24 cellular contexts compared by ENCODE assay signal in genomic region chr16:31088459-31089183, GRCh38. TPM values are rescaled to one million over a fixed set of nuclear protein-coding genes. Genes with fewer than 3 reads are reported as not detected.
DNase-seq lines count a peak whose midpoint lies in the region; ATAC-seq, FAIRE-seq and TF ChIP-seq lines count a peak whose summit lies in the region.
"Had no signal": no experiment of that assay in that cellular context is flagged by ENCODE, and none has a peak within 500 bp of the region (broad histone marks: within the 10 kb centered on the region; RNA-seq: fewer than 3 reads in every experiment).

Gene PRSS53 (minus strand): TSS chr16:31088943. CDS start chr16:31088809, 134 bp downstream.

- no peaks in the 10 kb centered on the region for H3K27me3 Mint-ChIP-seq in activated T-helper 1 cell treated with anti-CD3 and anti-CD28 coated beads, Interleukin-12 subunit alpha, Interleukin-12 subunit beta, Interleukin-2, Interleukin-4 antibody, amounts not matched to agents 30 ng/mL and 10 ng/mL and 1 ng/mL, durations not matched to agents 14 hours and 24 hours and 36 hours (ENCODE audit: insufficient read depth)
- no peaks in the 10 kb centered on the region for H3K27me3 Mint-ChIP-seq in naive thymus-derived CD4-positive, alpha-beta T cell
- H3K27me3 Mint-ChIP-seq: CD4-positive, alpha-beta T cell had no signal

- TF ChIP-seq CTCF in K562 (IDR thresholded peaks at IDR 0.05 in 2 of 3, conservative IDR thresholded peaks at IDR 0.05 in 1 of 3; ENCODE audit: insufficient read depth in 2 of 3, low read depth in 1 of 3, low read length in 3 of 3) (no peak), spleen (IDR thresholded peaks at IDR 0.05 in 8 of 11, conservative IDR thresholded peaks at IDR 0.05 in 3 of 11) (no peak)

- H3K27me3 ChIP-seq in HUES6 (ENCODE audit: control insufficient read depth, insufficient read depth, low read length) (no peaks in the 10 kb centered on the region), K562 (ENCODE audit: control insufficient read depth in 2 of 2, insufficient read depth in 2 of 2, low read length in 2 of 2) (no peaks in the 10 kb centered on the region), spleen (replicated peaks in 1 of 7) (no peaks in the 10 kb centered on the region)
- no peaks in the 10 kb centered on the region for H3K27me3 ChIP-seq in naive thymus-derived CD4-positive, alpha-beta T cell (ENCODE audit: control insufficient read depth in 2 of 2, insufficient read depth in 2 of 2, low read length in 2 of 2)
- H3K27me3 ChIP-seq: tibial nerve had no signal

- in situ Hi-C loops in K562 (cut with MboI): no loop called here

- H3K4me3 ChIP-seq in HUES6 (ENCODE audit: low read depth, low read length) (no peak within 1 kb of the TSS), K562 (no peak within 1 kb of the TSS), spleen (no peak within 1 kb of the TSS)
- H3K4me3 ChIP-seq in naive thymus-derived CD4-positive, alpha-beta T cell (ENCODE audit: low read length): no peak within 1 kb of the TSS
- H3K4me3 ChIP-seq: tibial nerve had no signal

- H3K4me1 Mint-ChIP-seq in activated T-helper 1 cell treated with anti-CD3 and anti-CD28 coated beads, Interleukin-12 subunit alpha, Interleukin-12 subunit beta, Interleukin-2, Interleukin-4 antibody, amounts not matched to agents 30 ng/mL and 10 ng/mL and 1 ng/mL, durations not matched to agents 14 hours and 24 hours and 36 hours (ENCODE audit: low read depth): peaks cover 6% of the 10 kb centered on the region
- peaks cover 0 to 20% (median 8%) of the 10 kb centered on the region in 7 donors for H3K4me1 Mint-ChIP-seq in naive thymus-derived CD4-positive, alpha-beta T cell

- ATAC-seq in activated naive CD4-positive, alpha-beta T cell treated with anti-CD3 and anti-CD28 coated beads, Interleukin-2, amount 50 U/mL, for 72 hours: no peak
- ATAC-seq in K562 (no peak), HG03108 (IDR thresholded peaks at IDR 0.05; ENCODE audit: unreplicated experiment) (no peak)
- no peak for ATAC-seq in naive thymus-derived CD4-positive, alpha-beta T cell
- ATAC-seq: left cardiac atrium, natural killer cell had no signal

- no peak within 1 kb of the TSS for H2AFZ ChIP-seq in K562 (ENCODE audit: low read depth, low read length)
- H2AFZ ChIP-seq: parathyroid adenoma had no signal

- H3K79me2 ChIP-seq in K562 (ENCODE audit: control insufficient read depth, insufficient read depth, low read length): peaks cover 14% of the 10 kb centered on the region
- H3K79me2 ChIP-seq: parathyroid adenoma had no signal

- peaks cover 8% of the 10 kb centered on the region; the same call in 1 of the 2 replicates for H4K20me1 ChIP-seq in K562 (replicated peaks; ENCODE audit: control insufficient read depth, insufficient read depth, low read length)

- no peak for TF ChIP-seq EP300 in K562 (IDR thresholded peaks at IDR 0.05; ENCODE audit: low read length)

- no peak within 1 kb of the TSS for H3K4me3 Mint-ChIP-seq in activated T-helper 1 cell treated with anti-CD3 and anti-CD28 coated beads, Interleukin-12 subunit alpha, Interleukin-12 subunit beta, Interleukin-2, Interleukin-4 antibody, amounts not matched to agents 30 ng/mL and 10 ng/mL and 1 ng/mL, durations not matched to agents 14 hours and 24 hours and 36 hours
- no peak within 1 kb of the TSS for H3K4me3 Mint-ChIP-seq in naive thymus-derived CD4-positive, alpha-beta T cell
- H3K4me3 Mint-ChIP-seq: CD4-positive, alpha-beta T cell; natural killer cell had no signal

- H3K4me1 ChIP-seq in HUES6 (ENCODE audit: control insufficient read depth, insufficient read depth, low read length) (peaks cover 4% of the 10 kb centered on the region; the same call in 1 of the 2 replicates), K562 (replicated peaks in 1 of 2; ENCODE audit: control insufficient read depth in 2 of 2, insufficient read depth in 2 of 2, low read length in 2 of 2) (peaks cover 10 to 50% of the 10 kb centered on the region in 2 experiments; a peak in 3 of 5 replicates), spleen (peaks cover 5 to 18% (median 11%) of the 10 kb centered on the region in 6 donors)
- H3K4me1 ChIP-seq in naive thymus-derived CD4-positive, alpha-beta T cell (ENCODE audit: control insufficient read depth in 2 of 2, insufficient read depth in 2 of 2, low read length in 2 of 2): peaks cover 0 to 4% of the 10 kb centered on the region in 2 donors
- H3K4me1 ChIP-seq: parathyroid adenoma had no signal

- no peaks in the 10 kb centered on the region for H3K9me3 Mint-ChIP-seq in activated naive CD4-positive, alpha-beta T cell treated with anti-CD3 and anti-CD28 coated beads, Interleukin-2, amount 50 U/mL, for 72 hours
- H3K9me3 Mint-ChIP-seq in activated T-helper 1 cell treated with anti-CD3 and anti-CD28 coated beads, Interleukin-12 subunit alpha, Interleukin-12 subunit beta, Interleukin-2, Interleukin-4 antibody, amounts not matched to agents 30 ng/mL and 10 ng/mL and 1 ng/mL, durations not matched to agents 14 hours and 24 hours and 36 hours: no peaks in the 10 kb centered on the region
- H3K9me3 Mint-ChIP-seq in naive thymus-derived CD4-positive, alpha-beta T cell: no peaks in the 10 kb centered on the region
- H3K9me3 Mint-ChIP-seq: CD4-positive, alpha-beta T cell; natural killer cell had no signal

- H3K9me3 ChIP-seq in HUES6 (ENCODE audit: control insufficient read depth, insufficient read depth, low read depth, low read length) (no peaks in the 10 kb centered on the region), K562 (replicated peaks; ENCODE audit: control insufficient read depth, insufficient read depth, low read depth, low read length) (no peaks in the 10 kb centered on the region), spleen (no peaks in the 10 kb centered on the region)
- H3K9me3 ChIP-seq in naive thymus-derived CD4-positive, alpha-beta T cell (ENCODE audit: control insufficient read depth in 2 of 3, low read length in 3 of 3): no peaks in the 10 kb centered on the region
- H3K9me3 ChIP-seq: tibial nerve had no signal

- no peak for FAIRE-seq in K562 (lab: Jason Lieb, UNC)
- FAIRE-seq: astrocyte, RCC 7860 had no signal

- no peak for TF ChIP-seq RAD21 in K562 (CRISPR knock-in tag; conservative IDR thresholded peaks at IDR 0.05 in 1 of 2, IDR thresholded peaks at IDR 0.05 in 1 of 2)

- CTCF ChIA-PET in K562 (lab: Yijun Ruan, JAX; ENCODE audit: low intra/inter-chr PET ratio): no interaction called here
- CTCF ChIA-PET in naive thymus-derived CD4-positive, alpha-beta T cell (lab: Charles Lee): no interaction called here

- intact Hi-C loops in K562 (cut with micrococcal nuclease): no loop called here
- intact Hi-C loops in spleen (cut with DNase I; ENCODE audit: low total_unique reads): no loop called here
- intact Hi-C loops in activated T-helper 1 cell treated with anti-CD3 and anti-CD28 coated beads, Interleukin-12 subunit alpha, Interleukin-12 subunit beta, Interleukin-2, Interleukin-4 antibody, amounts not matched to agents 30 ng/mL and 10 ng/mL and 1 ng/mL, durations not matched to agents 14 hours and 24 hours and 36 hours (cut with micrococcal nuclease): no loop called here
- intact Hi-C loops in naive thymus-derived CD4-positive, alpha-beta T cell (cut with micrococcal nuclease): no loop called here

- H3K9me1 ChIP-seq in K562 (ENCODE audit: control insufficient read depth, insufficient read depth, low read length): peaks cover 3% of the 10 kb centered on the region

- peak within 1 kb of the TSS; percentile 27 to 84 for H3K27ac Mint-ChIP-seq in activated naive CD4-positive, alpha-beta T cell treated with anti-CD3 and anti-CD28 coated beads, Interleukin-2, amount 50 U/mL, for 72 hours
- H3K27ac Mint-ChIP-seq in activated T-helper 1 cell treated with anti-CD3 and anti-CD28 coated beads, Interleukin-12 subunit alpha, Interleukin-12 subunit beta, Interleukin-2, Interleukin-4 antibody, amounts not matched to agents 30 ng/mL and 10 ng/mL and 1 ng/mL, durations not matched to agents 14 hours and 24 hours and 36 hours: no peak within 1 kb of the TSS
- peak within 1 kb of the TSS in 3 of 9 donors; percentile 32 to 66 (median 65) for H3K27ac Mint-ChIP-seq in naive thymus-derived CD4-positive, alpha-beta T cell
- H3K27ac Mint-ChIP-seq: CD4-positive, alpha-beta T cell; natural killer cell had no signal

- no peak for DNase-seq in activated naive CD4-positive, alpha-beta T cell treated with anti-CD3 and anti-CD28 coated beads, Interleukin-2, amount 50 U/mL, for 72 hours (ENCODE audit: low spot score in 2 of 2)
- DNase-seq in activated naive CD4-positive, alpha-beta T cell treated with anti-CD3 and anti-CD28 coated beads, Interleukin-2, amount 50 U/mL, for 16 hours: no peak
- DNase-seq in K562 (ENCODE audit: extremely low read depth in 1 of 4, low spot score in 3 of 4) (no peak), spleen (peak; percentile 51)
- DNase-seq in activated T-helper 1 cell treated with anti-CD3 and anti-CD28 coated beads, Interleukin-12 subunit alpha, Interleukin-12 subunit beta, Interleukin-2, Interleukin-4 antibody, amounts not matched to agents 30 ng/mL and 10 ng/mL and 1 ng/mL, durations not matched to agents 14 hours and 24 hours and 36 hours (ENCODE audit: low spot score): no peak
- no peak for DNase-seq in naive thymus-derived CD4-positive, alpha-beta T cell
- DNase-seq: CD4-positive, alpha-beta T cell; cerebellar nuclear complex; DMS153; effector CD4-positive, alpha-beta T cell; GF-D8; KBM-7; left cardiac atrium; mesendoderm; natural killer cell; NCI-H1694; stimulated activated CD4-positive, alpha-beta T cell treated with anti-CD3 and anti-CD28 coated beads, Interleukin-1b, Interleukin-23, amount 100 ng/mL, for 48 hours; stimulated activated naive CD4-positive, alpha-beta T cell had no signal

- TF ChIP-seq POLR2A in K562 (conservative IDR thresholded peaks at IDR 0.05): no peak
- no peak for TF ChIP-seq POLR2A in spleen (IDR thresholded peaks at IDR 0.05)

- peaks cover 43% of the 10 kb centered on the region for H3K36me3 ChIP-seq in HUES6 (ENCODE audit: control insufficient read depth, insufficient read depth, low read length)
- H3K36me3 ChIP-seq in K562 (ENCODE audit: control insufficient read depth, insufficient read depth, low read length): peaks cover 51% of the 10 kb centered on the region; the same call in 2 of the 3 replicates
- peaks cover 0 to 80% (median 30%) of the 10 kb centered on the region in 6 donors for H3K36me3 ChIP-seq in spleen
- peaks cover 0 to 61% (median 3%) of the 10 kb centered on the region in 3 experiments for H3K36me3 ChIP-seq in naive thymus-derived CD4-positive, alpha-beta T cell (ENCODE audit: control insufficient read depth in 2 of 3, insufficient read depth in 3 of 3, low read length in 3 of 3)

- peak within 1 kb of the TSS; percentile 15 for H3K9ac ChIP-seq in HUES6 (ENCODE audit: low read length)
- H3K9ac ChIP-seq in K562 (ENCODE audit: insufficient read depth in 1 of 2, low read depth in 2 of 2, low read length in 2 of 2): peak within 1 kb of the TSS in 1 of 2 experiments; percentile 55; a peak in 2 of 4 replicates
- H3K9ac ChIP-seq: parathyroid adenoma had no signal

- BruUV-seq in K562 (replicated peaks; lab: Mats Ljungman, UMichigan): no TSS peak

- 74% methylated on average over 13 of the region's 15 CpGs for WGBS in K562 (ENCODE audit: insufficient coverage, low coverage, missing lambda C conversion rate)
- 82 to 92% (median 86%) methylated on average over 3 to 15 of the region's 15 CpGs for WGBS in spleen, 5 donors

- POLR2A ChIA-PET in K562 (lab: Yijun Ruan, JAX): interaction anchor here (0.5 to 1.4 kb wide), 6 partner anchors 9 to 96 kb away, joined by 3 to 5 read pairs (median 4); partner anchors contain the start of genes KAT8, ZNF646 and ZNF668
- POLR2A ChIA-PET in naive thymus-derived CD4-positive, alpha-beta T cell (lab: Charles Lee): no interaction called here

- H3K36me3 Mint-ChIP-seq in activated naive CD4-positive, alpha-beta T cell treated with anti-CD3 and anti-CD28 coated beads, Interleukin-2, amount 50 U/mL, for 72 hours: peaks cover 0 to 5% of the 10 kb centered on the region in 2 donors
- peaks cover 10% of the 10 kb centered on the region for H3K36me3 Mint-ChIP-seq in activated T-helper 1 cell treated with anti-CD3 and anti-CD28 coated beads, Interleukin-12 subunit alpha, Interleukin-12 subunit beta, Interleukin-2, Interleukin-4 antibody, amounts not matched to agents 30 ng/mL and 10 ng/mL and 1 ng/mL, durations not matched to agents 14 hours and 24 hours and 36 hours (ENCODE audit: low read depth)
- peaks cover 0 to 12% (median 0%) of the 10 kb centered on the region in 5 donors for H3K36me3 Mint-ChIP-seq in naive thymus-derived CD4-positive, alpha-beta T cell
- H3K36me3 Mint-ChIP-seq: natural killer cell had no signal

- H3K4me2 ChIP-seq in K562 (ENCODE audit: insufficient read depth, low read length): no peak within 1 kb of the TSS

- no peak within 1 kb of the TSS for H3K27ac ChIP-seq in HUES6 (ENCODE audit: low read depth, low read length)
- H3K27ac ChIP-seq in K562 (ENCODE audit: extremely low read depth, low read depth, low read length): no peak within 1 kb of the TSS
- no peak within 1 kb of the TSS for H3K27ac ChIP-seq in spleen
- no peak within 1 kb of the TSS for H3K27ac ChIP-seq in naive thymus-derived CD4-positive, alpha-beta T cell (ENCODE audit: low read depth, low read length)
- H3K27ac ChIP-seq: parathyroid adenoma, tibial nerve had no signal

RNA-seq across cellular contexts. Expression of gene PRSS53, which starts in this region (rescaled TPM):
- 10 to 100 TPM in 1 of 2 donors, 1 to 10 TPM in 1; 7.4 to 12.1 TPM for total RNA-seq in activated naive CD4-positive, alpha-beta T cell treated with anti-CD3 and anti-CD28 coated beads, Interleukin-2, amount 50 U/mL, for 72 hours
- total RNA-seq in K562 (2011; cell fraction: chromatin; rRNA removed; ENCODE audit: low replicate concordance): 11.2 and 29.6 TPM in 2 replicates
- total RNA-seq in K562 (2011; cell fraction: nucleolus; rRNA removed): 16.2 and 17.5 TPM in 2 replicates
- total RNA-seq in K562 (2011; cell fraction: nucleoplasm; rRNA removed): 15.5 and 16.0 TPM in 2 replicates
- 0.78 and 1.1 TPM in 2 replicates for total RNA-seq in K562 (2014; rRNA removed)
- 0.16 and 0.40 TPM in 2 replicates for total RNA-seq in K562 (2014; rRNA removed; fragmentation: Illumina TruSeq; extraction: Trizol)
- total RNA-seq in K562 (2015; rRNA removed; fragmentation: Illumina TruSeq; extraction: Trizol): 0.43 and 0.57 TPM in 2 replicates
- total RNA-seq in K562 (2021): 0.85 and 1.3 TPM in 2 replicates
- 0.78 and 1.9 TPM in 2 replicates for polyA plus RNA-seq in K562 (2011; rRNA removed)
- 0.51 and 1.0 TPM in 2 replicates for polyA plus RNA-seq in K562 (2011; cell fraction: cytosol; rRNA removed)
- polyA plus RNA-seq in K562 (2011; cell fraction: nucleus; rRNA removed): 23.4 and 25.9 TPM in 2 replicates
- 1.2 and 4.1 TPM in 2 replicates for polyA plus RNA-seq in K562 (2012)
- 0.45 and 0.69 TPM in 2 replicates for polyA plus RNA-seq in K562 (2014; fragmentation: Illumina TruSeq; extraction: Trizol)
- not detected for polyA plus RNA-seq in K562 (2014; fragmentation: Nextera tagmentation; extraction: Ambion mirVana)
- 1.7 and 1.9 TPM in 2 replicates for polyA plus RNA-seq in K562 (2014; rRNA removed)
- polyA minus RNA-seq in K562 (2011; rRNA and poly(A)+ RNA removed): 0.63 and 0.78 TPM in 2 replicates
- polyA minus RNA-seq in K562 (2011; cell fraction: cytosol; rRNA and poly(A)+ RNA removed): 0.27 and 0.29 TPM in 2 replicates
- 4.4 and 6.1 TPM in 2 replicates for polyA minus RNA-seq in K562 (2011; cell fraction: nucleus; rRNA and poly(A)+ RNA removed)
- 1 to 10 TPM; 2.3 to 6.0 (median 2.8) TPM for total RNA-seq in spleen
- 1 to 10 TPM; 1.6 to 2.6 (median 1.9) TPM for polyA plus RNA-seq in spleen
- total RNA-seq in activated T-helper 1 cell treated with anti-CD3 and anti-CD28 coated beads, Interleukin-12 subunit alpha, Interleukin-12 subunit beta, Interleukin-2, Interleukin-4 antibody, amounts not matched to agents 30 ng/mL and 10 ng/mL and 1 ng/mL, durations not matched to agents 14 hours and 24 hours and 36 hours: 3.1 and 4.7 TPM in 2 replicates
- total RNA-seq in naive thymus-derived CD4-positive, alpha-beta T cell: 1 to 10 TPM; 5.2 to 7.2 (median 7.1) TPM
- 1 to 10 TPM in 1 of 2 donors, under 1 TPM in 1; 0.46 to 1.6 TPM for polyA plus RNA-seq in naive thymus-derived CD4-positive, alpha-beta T cell
